1 cellular context compared by ENCODE assay signal in the genomic region with DNA sequence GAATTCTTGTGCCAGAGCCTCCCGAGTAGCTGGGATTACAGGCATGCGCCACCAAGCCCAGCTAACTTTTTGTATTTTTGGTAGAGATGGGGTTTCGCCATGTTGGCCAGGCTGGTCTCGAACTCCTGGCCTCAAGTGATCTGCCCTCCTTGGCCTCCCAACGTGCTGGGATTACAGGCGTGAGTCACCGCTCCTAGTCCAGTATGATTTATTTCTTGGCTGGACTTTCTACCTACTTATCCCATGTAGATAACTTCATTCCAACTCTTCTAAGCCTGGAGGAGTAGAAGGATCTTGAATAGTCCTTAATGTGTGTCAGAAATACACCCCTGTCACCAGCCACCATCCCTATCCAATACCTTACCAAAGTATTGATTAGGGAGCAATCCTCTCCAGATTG. TPM values are rescaled to one million over a fixed set of nuclear protein-coding genes. Genes with fewer than 3 reads are reported as not detected.
"Had no signal": no experiment of that assay in that cellular context is flagged by ENCODE, and none has a peak within 500 bp of the region (broad histone marks: within the 10 kb centered on the region; RNA-seq: fewer than 3 reads in every experiment).

No MANE protein-coding gene starts in this region.

RNA-seq across cellular contexts. Expression of a gene that starts 14.1 kb away (rescaled TPM):
- total RNA-seq: smooth muscle cell had no signal
